Comparison of ENCODE assay signal across 1 cellular context in genomic region chr3:134038071-134038491, GRCh38.
TF ChIP-seq lines count a peak whose summit lies in the region.

No MANE protein-coding gene starts in this region.

TF ChIP-seq in GM23338, 12 proteins besides CTCF, POLR2A, EP300 and RAD21 (continued from another document):
- TF ChIP-seq, protein P1, sequence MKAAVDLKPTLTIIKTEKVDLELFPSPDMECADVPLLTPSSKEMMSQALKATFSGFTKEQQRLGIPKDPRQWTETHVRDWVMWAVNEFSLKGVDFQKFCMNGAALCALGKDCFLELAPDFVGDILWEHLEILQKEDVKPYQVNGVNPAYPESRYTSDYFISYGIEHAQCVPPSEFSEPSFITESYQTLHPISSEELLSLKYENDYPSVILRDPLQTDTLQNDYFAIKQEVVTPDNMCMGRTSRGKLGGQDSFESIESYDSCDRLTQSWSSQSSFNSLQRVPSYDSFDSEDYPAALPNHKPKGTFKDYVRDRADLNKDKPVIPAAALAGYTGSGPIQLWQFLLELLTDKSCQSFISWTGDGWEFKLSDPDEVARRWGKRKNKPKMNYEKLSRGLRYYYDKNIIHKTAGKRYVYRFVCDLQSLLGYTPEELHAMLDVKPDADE (IDR thresholded peaks at IDR 0.05): no peak
- TF ChIP-seq POLR2AphosphoS5 (IDR thresholded peaks at IDR 0.05; ENCODE audit: low read depth): no peak
- no peak for TF ChIP-seq ZNF114 (CRISPR knock-in tag; IDR thresholded peaks at IDR 0.05)
- TF ChIP-seq EZH2phosphoT487 (IDR thresholded peaks at IDR 0.05; ENCODE audit: unreplicated experiment): no peak
- TF ChIP-seq CREB1 (CRISPR knock-in tag; IDR thresholded peaks at IDR 0.05; ENCODE audit: low read depth): no peak
- TF ChIP-seq EZH2 (IDR thresholded peaks at IDR 0.05; ENCODE audit: low read depth, unreplicated experiment): no peak
- TF ChIP-seq, protein P2, sequence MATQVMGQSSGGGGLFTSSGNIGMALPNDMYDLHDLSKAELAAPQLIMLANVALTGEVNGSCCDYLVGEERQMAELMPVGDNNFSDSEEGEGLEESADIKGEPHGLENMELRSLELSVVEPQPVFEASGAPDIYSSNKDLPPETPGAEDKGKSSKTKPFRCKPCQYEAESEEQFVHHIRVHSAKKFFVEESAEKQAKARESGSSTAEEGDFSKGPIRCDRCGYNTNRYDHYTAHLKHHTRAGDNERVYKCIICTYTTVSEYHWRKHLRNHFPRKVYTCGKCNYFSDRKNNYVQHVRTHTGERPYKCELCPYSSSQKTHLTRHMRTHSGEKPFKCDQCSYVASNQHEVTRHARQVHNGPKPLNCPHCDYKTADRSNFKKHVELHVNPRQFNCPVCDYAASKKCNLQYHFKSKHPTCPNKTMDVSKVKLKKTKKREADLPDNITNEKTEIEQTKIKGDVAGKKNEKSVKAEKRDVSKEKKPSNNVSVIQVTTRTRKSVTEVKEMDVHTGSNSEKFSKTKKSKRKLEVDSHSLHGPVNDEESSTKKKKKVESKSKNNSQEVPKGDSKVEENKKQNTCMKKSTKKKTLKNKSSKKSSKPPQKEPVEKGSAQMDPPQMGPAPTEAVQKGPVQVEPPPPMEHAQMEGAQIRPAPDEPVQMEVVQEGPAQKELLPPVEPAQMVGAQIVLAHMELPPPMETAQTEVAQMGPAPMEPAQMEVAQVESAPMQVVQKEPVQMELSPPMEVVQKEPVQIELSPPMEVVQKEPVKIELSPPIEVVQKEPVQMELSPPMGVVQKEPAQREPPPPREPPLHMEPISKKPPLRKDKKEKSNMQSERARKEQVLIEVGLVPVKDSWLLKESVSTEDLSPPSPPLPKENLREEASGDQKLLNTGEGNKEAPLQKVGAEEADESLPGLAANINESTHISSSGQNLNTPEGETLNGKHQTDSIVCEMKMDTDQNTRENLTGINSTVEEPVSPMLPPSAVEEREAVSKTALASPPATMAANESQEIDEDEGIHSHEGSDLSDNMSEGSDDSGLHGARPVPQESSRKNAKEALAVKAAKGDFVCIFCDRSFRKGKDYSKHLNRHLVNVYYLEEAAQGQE (IDR thresholded peaks at IDR 0.05; ENCODE audit: unreplicated experiment): no peak
- TF ChIP-seq, protein P3, sequence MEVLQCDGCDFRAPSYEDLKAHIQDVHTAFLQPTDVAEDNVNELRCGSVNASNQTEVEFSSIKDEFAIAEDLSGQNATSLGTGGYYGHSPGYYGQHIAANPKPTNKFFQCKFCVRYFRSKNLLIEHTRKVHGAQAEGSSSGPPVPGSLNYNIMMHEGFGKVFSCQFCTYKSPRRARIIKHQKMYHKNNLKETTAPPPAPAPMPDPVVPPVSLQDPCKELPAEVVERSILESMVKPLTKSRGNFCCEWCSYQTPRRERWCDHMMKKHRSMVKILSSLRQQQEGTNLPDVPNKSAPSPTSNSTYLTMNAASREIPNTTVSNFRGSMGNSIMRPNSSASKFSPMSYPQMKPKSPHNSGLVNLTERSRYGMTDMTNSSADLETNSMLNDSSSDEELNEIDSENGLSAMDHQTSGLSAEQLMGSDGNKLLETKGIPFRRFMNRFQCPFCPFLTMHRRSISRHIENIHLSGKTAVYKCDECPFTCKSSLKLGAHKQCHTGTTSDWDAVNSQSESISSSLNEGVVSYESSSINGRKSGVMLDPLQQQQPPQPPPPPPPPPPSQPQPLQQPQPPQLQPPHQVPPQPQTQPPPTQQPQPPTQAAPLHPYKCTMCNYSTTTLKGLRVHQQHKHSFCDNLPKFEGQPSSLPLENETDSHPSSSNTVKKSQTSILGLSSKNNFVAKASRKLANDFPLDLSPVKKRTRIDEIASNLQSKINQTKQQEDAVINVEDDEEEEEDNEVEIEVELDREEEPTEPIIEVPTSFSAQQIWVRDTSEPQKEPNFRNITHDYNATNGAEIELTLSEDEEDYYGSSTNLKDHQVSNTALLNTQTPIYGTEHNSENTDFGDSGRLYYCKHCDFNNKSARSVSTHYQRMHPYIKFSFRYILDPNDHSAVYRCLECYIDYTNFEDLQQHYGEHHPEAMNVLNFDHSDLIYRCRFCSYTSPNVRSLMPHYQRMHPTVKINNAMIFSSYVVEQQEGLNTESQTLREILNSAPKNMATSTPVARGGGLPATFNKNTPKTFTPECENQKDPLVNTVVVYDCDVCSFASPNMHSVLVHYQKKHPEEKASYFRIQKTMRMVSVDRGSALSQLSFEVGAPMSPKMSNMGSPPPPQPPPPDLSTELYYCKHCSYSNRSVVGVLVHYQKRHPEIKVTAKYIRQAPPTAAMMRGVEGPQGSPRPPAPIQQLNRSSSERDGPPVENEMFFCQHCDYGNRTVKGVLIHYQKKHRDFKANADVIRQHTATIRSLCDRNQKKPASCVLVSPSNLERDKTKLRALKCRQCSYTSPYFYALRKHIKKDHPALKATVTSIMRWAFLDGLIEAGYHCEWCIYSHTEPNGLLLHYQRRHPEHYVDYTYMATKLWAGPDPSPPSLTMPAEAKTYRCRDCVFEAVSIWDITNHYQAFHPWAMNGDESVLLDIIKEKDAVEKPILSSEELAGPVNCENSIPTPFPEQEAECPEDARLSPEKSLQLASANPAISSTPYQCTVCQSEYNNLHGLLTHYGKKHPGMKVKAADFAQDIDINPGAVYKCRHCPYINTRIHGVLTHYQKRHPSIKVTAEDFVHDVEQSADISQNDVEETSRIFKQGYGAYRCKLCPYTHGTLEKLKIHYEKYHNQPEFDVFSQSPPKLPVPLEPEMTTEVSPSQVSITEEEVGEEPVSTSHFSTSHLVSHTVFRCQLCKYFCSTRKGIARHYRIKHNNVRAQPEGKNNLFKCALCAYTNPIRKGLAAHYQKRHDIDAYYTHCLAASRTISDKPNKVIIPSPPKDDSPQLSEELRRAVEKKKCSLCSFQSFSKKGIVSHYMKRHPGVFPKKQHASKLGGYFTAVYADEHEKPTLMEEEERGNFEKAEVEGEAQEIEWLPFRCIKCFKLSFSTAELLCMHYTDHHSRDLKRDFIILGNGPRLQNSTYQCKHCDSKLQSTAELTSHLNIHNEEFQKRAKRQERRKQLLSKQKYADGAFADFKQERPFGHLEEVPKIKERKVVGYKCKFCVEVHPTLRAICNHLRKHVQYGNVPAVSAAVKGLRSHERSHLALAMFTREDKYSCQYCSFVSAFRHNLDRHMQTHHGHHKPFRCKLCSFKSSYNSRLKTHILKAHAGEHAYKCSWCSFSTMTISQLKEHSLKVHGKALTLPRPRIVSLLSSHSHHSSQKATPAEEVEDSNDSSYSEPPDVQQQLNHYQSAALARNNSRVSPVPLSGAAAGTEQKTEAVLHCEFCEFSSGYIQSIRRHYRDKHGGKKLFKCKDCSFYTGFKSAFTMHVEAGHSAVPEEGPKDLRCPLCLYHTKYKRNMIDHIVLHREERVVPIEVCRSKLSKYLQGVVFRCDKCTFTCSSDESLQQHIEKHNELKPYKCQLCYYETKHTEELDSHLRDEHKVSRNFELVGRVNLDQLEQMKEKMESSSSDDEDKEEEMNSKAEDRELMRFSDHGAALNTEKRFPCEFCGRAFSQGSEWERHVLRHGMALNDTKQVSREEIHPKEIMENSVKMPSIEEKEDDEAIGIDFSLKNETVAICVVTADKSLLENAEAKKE (CRISPR knock-in tag; IDR thresholded peaks at IDR 0.05): no peak
